In genomic region chr15:68271854-68272471, GRCh38 we compare ENCODE assay signal across 8 cellular contexts. TPM values are rescaled to one million over a fixed set of nuclear protein-coding genes. Genes with fewer than 3 reads are reported as not detected.
DNase-seq lines count a peak whose midpoint lies in the region; ATAC-seq and TF ChIP-seq lines count a peak whose summit lies in the region.

No MANE protein-coding gene starts in this region.

- intact Hi-C loops in ovary (cut with DNase I): no loop called here

- peak; percentile 9 for TF ChIP-seq POLR2A in ovary (IDR thresholded peaks at IDR 0.05)
- TF ChIP-seq POLR2A in GM18505 (IDR thresholded peaks at IDR 0.05; ENCODE audit: borderline replicate concordance, extremely low read depth, insufficient read depth, insufficient read length): no peak

- WGBS in ovary, 3 donors: 16 to 21% (median 20%) methylated on average over 11 of the region's 11 CpGs

- peak; percentile 95 for DNase-seq in EH (ENCODE audit: low read depth)
- DNase-seq in SHP77 treated with DMSO at 0.1 percent for 48 hours (lab: John Stamatoyannopoulos, UW): peak; percentile 47
- DNase-seq in foreskin melanocyte: peak; percentile 60
- DNase-seq in ovary: peak in 4 of 5 donors; percentile 31 to 45 (median 38)
- no peak for DNase-seq in activated naive CD4-positive, alpha-beta T cell (lab: John Stamatoyannopoulos, UW)

- no peak for TF ChIP-seq EP300 in ovary (IDR thresholded peaks at IDR 0.05)

- TF ChIP-seq CTCF in ovary (IDR thresholded peaks at IDR 0.05): no peak

- no peaks in the 10 kb centered on the region for H3K27me3 ChIP-seq in ovary

- peak overlapping the region; percentile 15 to 19 for H3K27ac ChIP-seq in ovary

- ATAC-seq in HG03108 (IDR thresholded peaks at IDR 0.05; ENCODE audit: unreplicated experiment) (no peak), GM19035 (IDR thresholded peaks at IDR 0.05; ENCODE audit: unreplicated experiment) (no peak), GM18505 (IDR thresholded peaks at IDR 0.05; ENCODE audit: unreplicated experiment) (no peak)

- H3K9me3 ChIP-seq in ovary: no peaks in the 10 kb centered on the region

- no peaks in the 10 kb centered on the region for H3K36me3 ChIP-seq in ovary

- no peak overlapping the region for H3K4me3 ChIP-seq in ovary

- H3K4me1 ChIP-seq in ovary (ENCODE audit: insufficient read depth): peaks cover 5% of the 10 kb centered on the region

RNA-seq across cellular contexts. Expression of gene FEM1B, which starts 5.6 kb away (rescaled TPM):
- 10 to 100 TPM; 30.3 to 83.2 (median 55.9) TPM for total RNA-seq in ovary
- 10 to 100 TPM; 15.8 to 32.9 TPM for polyA plus RNA-seq in ovary

RNA-seq across cellular contexts. Expression of gene CLN6, which starts 42.4 kb away (rescaled TPM):
- total RNA-seq in ovary: 10 to 100 TPM in 5 of 7 donors, 1 to 10 TPM in 2; 6.3 to 21.8 (median 12.0) TPM
- 10 to 100 TPM; 10.9 to 13.9 TPM for polyA plus RNA-seq in ovary

Comparison
In these comparisons a context has a peak if more than half of its experiments do, and no peak if none do; other contexts are left out.
1. DNase-seq: peak in EH (single experiment), SHP77 treated with DMSO at 0.1 percent for 48 hours (single experiment), foreskin melanocyte (single experiment) and ovary (4 of 5); none in activated naive CD4-positive, alpha-beta T cell (0 of 4).